In the genomic region with DNA sequence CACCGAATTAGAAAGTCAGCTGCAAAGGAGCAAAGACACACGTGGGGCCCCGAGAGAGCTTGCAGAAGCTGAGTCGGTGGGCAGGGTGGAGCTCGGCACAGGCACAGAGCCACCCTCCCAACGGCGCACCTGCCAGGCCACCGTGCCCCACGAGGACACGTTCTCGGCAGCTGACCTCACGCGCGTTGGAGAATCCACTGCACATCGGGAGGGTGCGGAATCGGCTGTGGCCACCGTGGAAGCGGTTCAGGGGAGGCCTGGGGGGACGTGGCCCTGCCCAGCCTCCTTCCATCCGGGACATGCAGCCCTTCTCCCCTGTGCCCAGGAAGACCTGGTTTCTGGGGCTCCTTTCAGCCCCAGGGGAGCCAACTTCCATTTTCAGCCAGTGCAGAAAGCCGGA, we compare ENCODE assay signal across 11 cellular contexts.
"Had no signal": no experiment of that assay in that cellular context is flagged by ENCODE, and none has a peak within 500 bp of the region (broad histone marks: within the 10 kb centered on the region; RNA-seq: fewer than 3 reads in every experiment).

No MANE protein-coding gene starts in this region.

- DNase-seq: activated CD8-positive, alpha-beta memory T cell treated with anti-CD3 and anti-CD28 coated beads for 24 hours; body of pancreas; endodermal cell; erythroblast; left ventricle myocardium superior; mesendoderm; posterior cingulate gyrus; T1000 had no signal

- H3K9me3 ChIP-seq: body of pancreas, right atrium auricular region, tibial nerve had no signal

- H3K27ac Mint-ChIP-seq: endodermal cell had no signal

- ATAC-seq: body of pancreas, left ventricle myocardium superior had no signal

- H3K27ac ChIP-seq: body of pancreas, right atrium auricular region, skin epidermis, tibial nerve had no signal

- H3K4me3 Mint-ChIP-seq: endodermal cell had no signal

- H3K4me1 Mint-ChIP-seq: endodermal cell had no signal

- H3K36me3 ChIP-seq: right atrium auricular region, tibial nerve had no signal

- H3K9me3 Mint-ChIP-seq: endodermal cell had no signal

- H3K4me3 ChIP-seq: body of pancreas, right atrium auricular region had no signal
